19 cellular contexts compared by ENCODE assay signal in the genomic region with DNA sequence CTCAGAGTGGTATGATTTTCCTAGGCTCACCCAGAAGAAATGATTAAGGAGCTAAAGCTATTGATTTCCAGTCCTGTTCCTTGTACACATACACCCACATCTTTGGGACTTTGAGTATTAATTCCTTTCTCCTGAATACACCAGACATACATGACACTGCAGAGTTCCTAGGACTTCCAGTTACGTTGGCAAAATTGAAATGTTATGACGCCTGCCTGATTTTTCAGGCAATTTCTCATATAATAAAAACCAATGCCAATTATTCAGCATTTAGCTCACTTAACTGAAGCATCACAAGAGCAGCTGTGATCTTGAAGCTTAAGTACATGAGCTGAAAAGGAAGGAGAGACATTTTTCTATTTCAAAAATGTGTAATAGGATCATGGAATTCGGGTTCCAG. TPM values are rescaled to one million over a fixed set of nuclear protein-coding genes. Genes with fewer than 3 reads are reported as not detected.
"Had no signal": no experiment of that assay in that cellular context is flagged by ENCODE, and none has a peak within 500 bp of the region (broad histone marks: within the 10 kb centered on the region; RNA-seq: fewer than 3 reads in every experiment).

No MANE protein-coding gene starts in this region.

- H3K4me1 ChIP-seq: prostate gland, right lobe of liver had no signal

- H3K36me3 Mint-ChIP-seq: natural killer cell treated with Interleukin-12 subunit alpha and Interleukin-12 subunit beta and Interleukin-15 and Interleukin-18, amount 100 ng/mL, for 72 hours had no signal

- H3K4me3 Mint-ChIP-seq: activated naive CD4-positive, alpha-beta T cell treated with anti-CD3 and anti-CD28 coated beads for 36 hours; natural killer cell treated with Interleukin-12 subunit alpha and Interleukin-12 subunit beta and Interleukin-15 and Interleukin-18, amount 100 ng/mL, for 72 hours; stimulated activated naive CD8-positive, alpha-beta T cell treated with anti-CD3 and anti-CD28 coated beads, Interleukin-15, Interleukin-2, amounts not matched to agents 100 ng/mL and 50 ng/mL, for 24 hours had no signal

- H3K9me3 Mint-ChIP-seq: activated naive CD4-positive, alpha-beta T cell treated with anti-CD3 and anti-CD28 coated beads for 36 hours; natural killer cell treated with Interleukin-12 subunit alpha and Interleukin-12 subunit beta and Interleukin-15 and Interleukin-18, amount 100 ng/mL, for 72 hours; stimulated activated naive CD8-positive, alpha-beta T cell treated with anti-CD3 and anti-CD28 coated beads, Interleukin-15, Interleukin-2, amounts not matched to agents 100 ng/mL and 50 ng/mL, for 24 hours had no signal

- H3K9me3 ChIP-seq: adrenal gland, heart left ventricle, mucosa of descending colon, prostate gland, right lobe of liver, tibial nerve had no signal

- H3K27me3 ChIP-seq: adrenal gland had no signal

- H3K4me3 ChIP-seq: adrenal gland, coronary artery, heart left ventricle, mucosa of descending colon, prostate gland, right lobe of liver, tibial nerve had no signal

- H3K36me3 ChIP-seq: adrenal gland, heart left ventricle, prostate gland, right lobe of liver, tibial nerve had no signal

- H3K27ac Mint-ChIP-seq: activated naive CD4-positive, alpha-beta T cell treated with anti-CD3 and anti-CD28 coated beads for 36 hours; natural killer cell treated with Interleukin-12 subunit alpha and Interleukin-12 subunit beta and Interleukin-15 and Interleukin-18, amount 100 ng/mL, for 72 hours; stimulated activated naive CD8-positive, alpha-beta T cell treated with anti-CD3 and anti-CD28 coated beads, Interleukin-15, Interleukin-2, amounts not matched to agents 100 ng/mL and 50 ng/mL, for 24 hours had no signal

- DNase-seq: activated CD4-positive, alpha-beta T cell treated with anti-CD3 and anti-CD28 coated beads for 4 hours; activated naive CD4-positive, alpha-beta T cell treated with anti-CD3 and anti-CD28 coated beads for 36 hours; central memory CD4-positive, alpha-beta T cell; effector CD8-positive, alpha-beta T cell; heart left ventricle; mucosa of descending colon; occipital lobe; right lobe of liver; stimulated activated CD4-positive, alpha-beta T cell treated with anti-CD3 and anti-CD28 coated beads, Interleukin-15, amount 100 ng/mL, for 24 hours; stimulated activated CD4-positive, alpha-beta T cell treated with anti-CD3 and anti-CD28 coated beads, Interleukin-4, amount 100 ng/mL, for 24 hours; T1000 had no signal

- H3K27ac ChIP-seq: adrenal gland, prostate gland, right lobe of liver, VCaP had no signal

RNA-seq across cellular contexts. Expression of a gene that starts 4.5 kb away (rescaled TPM):
- total RNA-seq: lung microvascular endothelial cell; natural killer cell treated with Interleukin-12 subunit alpha and Interleukin-12 subunit beta and Interleukin-15 and Interleukin-18, amount 100 ng/mL, for 72 hours had no signal
